Comparison of ENCODE assay signal across 1 cellular context in genomic region chr9:133955821-133956411, GRCh38.
TF ChIP-seq lines count a peak whose summit lies in the region.

No MANE protein-coding gene starts in this region.

TF ChIP-seq in HepG2, 621 proteins besides CTCF, POLR2A, EP300 and RAD21 (continued from another document):
- no peak for TF ChIP-seq ZNF407 (CRISPR knock-in tag; IDR thresholded peaks at IDR 0.05; ENCODE audit: not compliant biosample characterization)
- no peak for TF ChIP-seq ZNF24 (IDR thresholded peaks at IDR 0.05)
- no peak for TF ChIP-seq ZNF770 (CRISPR knock-in tag; IDR thresholded peaks at IDR 0.05)
- no peak for TF ChIP-seq ZNF629 (CRISPR knock-in tag; conservative IDR thresholded peaks at IDR 0.05)
- no peak for TF ChIP-seq TRIM24 (CRISPR knock-in tag; IDR thresholded peaks at IDR 0.05)
- no peak for TF ChIP-seq ZNF143 (CRISPR knock-in tag; IDR thresholded peaks at IDR 0.05)
- TF ChIP-seq FOXK2 (IDR thresholded peaks at IDR 0.05): no peak
- TF ChIP-seq ZNF513 (CRISPR knock-in tag; conservative IDR thresholded peaks at IDR 0.05): no peak
- no peak for TF ChIP-seq ZNF264 (CRISPR knock-in tag; IDR thresholded peaks at IDR 0.05)
